In genomic region chr12:54662028-54662427, GRCh38 we compare ENCODE assay signal across 1 cellular context.
A peak's percentile ranks its signal among the peaks of the same experiment; 100 is the strongest.
TF ChIP-seq lines count a peak whose summit lies in the region.

No MANE protein-coding gene starts in this region.

TF ChIP-seq in K562, 482 proteins besides CTCF, POLR2A, EP300 and RAD21 (continued from another document):
- TF ChIP-seq GTF3C2 (IDR thresholded peaks at IDR 0.05; ENCODE audit: borderline replicate concordance, extremely low read depth, insufficient read length) (no peak), BCOR (IDR thresholded peaks at IDR 0.05) (no peak), TAF1 (IDR thresholded peaks at IDR 0.05; ENCODE audit: control insufficient read depth, extremely low read depth, insufficient read depth, low read length, severe bottlenecking) (no peak), FOXK2 (conservative IDR thresholded peaks at IDR 0.05 in 1 of 2, IDR thresholded peaks at IDR 0.05 in 1 of 2; ENCODE audit: low read depth in 2 of 2) (no peak), PBX2 (CRISPR knock-in tag; IDR thresholded peaks at IDR 0.05; ENCODE audit: low read depth) (no peak), PBX2 (tag; conservative IDR thresholded peaks at IDR 0.05; ENCODE audit: low read depth) (0 out of 2 replicates have a peak, but pooled peaks have one; percentile 21), HNRNPL (IDR thresholded peaks at IDR 0.05; ENCODE audit: low read depth, low read length) (no peak), ZNF518B (CRISPR knock-in tag; IDR thresholded peaks at IDR 0.05) (no peak), MEIS2 (IDR thresholded peaks at IDR 0.05; ENCODE audit: partially characterized antibody) (peak; percentile 28), GTF2F1 (IDR thresholded peaks at IDR 0.05; ENCODE audit: low read depth, low read length) (no peak), NCOA2 (IDR thresholded peaks at IDR 0.05; ENCODE audit: partially characterized antibody in 2 of 2) (no peak), ETS2 (tag; IDR thresholded peaks at IDR 0.05; ENCODE audit: borderline replicate concordance, poor library complexity, severe bottlenecking) (no peak), ZNF121 (CRISPR knock-in tag; conservative IDR thresholded peaks at IDR 0.05) (no peak)
